In genomic region chr4:128060620-128061565, GRCh38 we compare ENCODE assay signal across 8 cellular contexts. TPM values are rescaled to one million over a fixed set of nuclear protein-coding genes. Genes with fewer than 3 reads are reported as not detected.
DNase-seq lines count a peak whose midpoint lies in the region; ATAC-seq and TF ChIP-seq lines count a peak whose summit lies in the region.

LARP1B (plus strand) TSS chr4:128061312; CDS start chr4:128074952, 13,640 bp downstream.

- ATAC-seq in HG02610 (IDR thresholded peaks at IDR 0.05; ENCODE audit: unreplicated experiment) (peak; percentile 92), thoracic aorta (ENCODE audit: insufficient number of reproducible peaks, low FRiP score, low read depth) (peak; percentile 94)
- ATAC-seq in activated naive CD4-positive, alpha-beta T cell treated with anti-CD3 and anti-CD28 coated beads, Interleukin-2, amount 50 U/mL, for 72 hours = peak; percentile 91 to 93

- H3K9me3 Mint-ChIP-seq in activated naive CD4-positive, alpha-beta T cell treated with anti-CD3 and anti-CD28 coated beads, Interleukin-2, amount 50 U/mL, for 72 hours = no peaks in the 10 kb centered on the region
- no peaks in the 10 kb centered on the region for H3K9me3 Mint-ChIP-seq in osteocyte (ENCODE audit: unreplicated experiment)

- no peaks in the 10 kb centered on the region for H3K27me3 Mint-ChIP-seq in osteocyte (ENCODE audit: unreplicated experiment)

- no peaks in the 10 kb centered on the region for H3K36me3 Mint-ChIP-seq in activated naive CD4-positive, alpha-beta T cell treated with anti-CD3 and anti-CD28 coated beads, Interleukin-2, amount 50 U/mL, for 72 hours
- no peaks in the 10 kb centered on the region for H3K36me3 Mint-ChIP-seq in osteocyte (ENCODE audit: unreplicated experiment)

- TF ChIP-seq CTCF in GM10266 (IDR thresholded peaks at IDR 0.05; ENCODE audit: control insufficient read depth, insufficient read depth, low read depth, missing control alignments) (no peak), osteocyte (IDR thresholded peaks at IDR 0.05) (no peak), thoracic aorta (IDR thresholded peaks at IDR 0.05) (no peak)

- DNase-seq in GM10266 (ENCODE audit: extremely low spot score) (peak; percentile 99), NCI-H1092 (lab: John Stamatoyannopoulos, UW) (peak; percentile 95), SKM-1 (lab: John Stamatoyannopoulos, UW; ENCODE audit: unreplicated experiment) (peak; percentile 93), glomerular visceral epithelial cell (ENCODE audit: extremely low spot score) (peak; percentile 99), osteocyte (ENCODE audit: extremely low spot score, unreplicated experiment) (peak; percentile 98), thoracic aorta (ENCODE audit: low spot score) (peak; percentile 81)
- DNase-seq in activated naive CD4-positive, alpha-beta T cell treated with anti-CD3 and anti-CD28 coated beads, Interleukin-2, amount 50 U/mL, for 72 hours (ENCODE audit: low spot score in 2 of 2) = peak; percentile 94

- H3K27me3 ChIP-seq in thoracic aorta (replicated peaks; ENCODE audit: insufficient read depth) = no peaks in the 10 kb centered on the region

- H3K27ac Mint-ChIP-seq in activated naive CD4-positive, alpha-beta T cell treated with anti-CD3 and anti-CD28 coated beads, Interleukin-2, amount 50 U/mL, for 72 hours = peak within 1 kb of the TSS; percentile 90 to 98
- peak within 1 kb of the TSS; percentile 89 for H3K27ac Mint-ChIP-seq in osteocyte (ENCODE audit: unreplicated experiment)

- H3K4me3 ChIP-seq in thoracic aorta = peak within 1 kb of the TSS; percentile 91

- H3K9me3 ChIP-seq in thoracic aorta = no peaks in the 10 kb centered on the region

- peaks cover 2 to 10% of the 10 kb centered on the region in 2 donors for H3K4me1 ChIP-seq in thoracic aorta (ENCODE audit: control insufficient read depth in 1 of 2, low read depth in 2 of 2)

- H3K27ac ChIP-seq in thoracic aorta = peak within 1 kb of the TSS; percentile 92

- H3K36me3 ChIP-seq in thoracic aorta = no peaks in the 10 kb centered on the region

- peak within 1 kb of the TSS; percentile 87 for H3K4me3 Mint-ChIP-seq in osteocyte (ENCODE audit: unreplicated experiment)

- H3K4me1 Mint-ChIP-seq in osteocyte (ENCODE audit: unreplicated experiment) = peaks cover 22% of the 10 kb centered on the region

RNA-seq across cellular contexts. Expression of gene LARP1B, which starts in this region (rescaled TPM):
- 10 to 100 TPM; 18.1 to 32.5 TPM for total RNA-seq in activated naive CD4-positive, alpha-beta T cell treated with anti-CD3 and anti-CD28 coated beads, Interleukin-2, amount 50 U/mL, for 72 hours
- total RNA-seq in osteocyte = 18.6 and 19.8 TPM in 2 replicates
- total RNA-seq in thoracic aorta = 10 to 100 TPM; 24.9 to 42.5 TPM

Comparison
In these comparisons a context has a peak if more than half of its experiments do, and no peak if none do; other contexts are left out.
1. Peak in every context shown above with its lines: DNase-seq, ATAC-seq, H3K4me3 ChIP-seq and H3K27ac ChIP-seq.